In genomic region chr19:5436101-5436947, GRCh38 we compare ENCODE assay signal across 1 cellular context.
TF ChIP-seq lines count a peak whose summit lies in the region.

No MANE protein-coding gene starts in this region.

TF ChIP-seq in K562, 482 proteins besides CTCF, POLR2A, EP300 and RAD21 (continued from another document):
- TF ChIP-seq ZBTB2 (IDR thresholded peaks at IDR 0.05) (no peak), STAT5A (IDR thresholded peaks at IDR 0.05; ENCODE audit: borderline replicate concordance, low read length) (no peak), E2F4 (CRISPR knock-in tag; IDR thresholded peaks at IDR 0.05; ENCODE audit: low read depth) (no peak), MBD2 (IDR thresholded peaks at IDR 0.05; ENCODE audit: borderline replicate concordance, low read depth) (peak; percentile 46; the same call in 1 of the 2 replicates), PCBP1 (IDR thresholded peaks at IDR 0.05; ENCODE audit: low read depth, low read length, poor library complexity, severe bottlenecking) (peak; percentile 89), ASH1L (IDR thresholded peaks at IDR 0.05; ENCODE audit: borderline replicate concordance, low read depth, partially characterized antibody) (peak; percentile 72), ATF7 (IDR thresholded peaks at IDR 0.05) (peak; percentile 97), ZMIZ1 (IDR thresholded peaks at IDR 0.05; ENCODE audit: low read depth in 2 of 2, low read length in 2 of 2) (no peak), KDM1A (IDR thresholded peaks at IDR 0.05) (peak in 1 of 2 experiments; percentile 25; a peak in 1 of 4 replicates), UBTF (IDR thresholded peaks at IDR 0.05; ENCODE audit: borderline replicate concordance in 1 of 2, low read depth in 2 of 2, low read length in 2 of 2) (no peak), GATAD2A (IDR thresholded peaks at IDR 0.05) (no peak), TCF15 (CRISPR knock-in tag; IDR thresholded peaks at IDR 0.05) (no peak), PHB2 (IDR thresholded peaks at IDR 0.05; ENCODE audit: low read depth) (no peak), MYC (IDR thresholded peaks at IDR 0.05; ENCODE audit: low read depth, low read length) (no peak), MYC (CRISPR knock-in tag; IDR thresholded peaks at IDR 0.05; ENCODE audit: borderline replicate concordance, low read depth) (no peak), NFYB (IDR thresholded peaks at IDR 0.05; ENCODE audit: extremely low read depth, insufficient read length) (peak; percentile 92), VEZF1 (CRISPR knock-in tag; IDR thresholded peaks at IDR 0.05) (0 out of 2 replicates have a peak, but pooled peaks have one; percentile 13), CHD2 (IDR thresholded peaks at IDR 0.05; ENCODE audit: low read depth, low read length) (peak; percentile 71; the same call in 1 of the 2 replicates), NRF1 (conservative IDR thresholded peaks at IDR 0.05 in 1 of 2, IDR thresholded peaks at IDR 0.05 in 1 of 2) (peak in 1 of 2 experiments; percentile 26; a peak in 1 of 4 replicates), MYBL2 (IDR thresholded peaks at IDR 0.05; ENCODE audit: low read depth) (no peak), MYBL2 (CRISPR knock-in tag; IDR thresholded peaks at IDR 0.05; ENCODE audit: borderline replicate concordance) (no peak), CHD1 (IDR thresholded peaks at IDR 0.05; ENCODE audit: low read length) (no peak), SP2 (IDR thresholded peaks at IDR 0.05; ENCODE audit: extremely low read depth, low read depth, low read length, poor library complexity, severe bottlenecking) (peak; percentile 73), ZBTB7A (IDR thresholded peaks at IDR 0.05; ENCODE audit: borderline replicate concordance, control insufficient read depth, low read depth, low read length) (peak; percentile 80)
